8 cellular contexts compared by ENCODE assay signal in the genomic region with DNA sequence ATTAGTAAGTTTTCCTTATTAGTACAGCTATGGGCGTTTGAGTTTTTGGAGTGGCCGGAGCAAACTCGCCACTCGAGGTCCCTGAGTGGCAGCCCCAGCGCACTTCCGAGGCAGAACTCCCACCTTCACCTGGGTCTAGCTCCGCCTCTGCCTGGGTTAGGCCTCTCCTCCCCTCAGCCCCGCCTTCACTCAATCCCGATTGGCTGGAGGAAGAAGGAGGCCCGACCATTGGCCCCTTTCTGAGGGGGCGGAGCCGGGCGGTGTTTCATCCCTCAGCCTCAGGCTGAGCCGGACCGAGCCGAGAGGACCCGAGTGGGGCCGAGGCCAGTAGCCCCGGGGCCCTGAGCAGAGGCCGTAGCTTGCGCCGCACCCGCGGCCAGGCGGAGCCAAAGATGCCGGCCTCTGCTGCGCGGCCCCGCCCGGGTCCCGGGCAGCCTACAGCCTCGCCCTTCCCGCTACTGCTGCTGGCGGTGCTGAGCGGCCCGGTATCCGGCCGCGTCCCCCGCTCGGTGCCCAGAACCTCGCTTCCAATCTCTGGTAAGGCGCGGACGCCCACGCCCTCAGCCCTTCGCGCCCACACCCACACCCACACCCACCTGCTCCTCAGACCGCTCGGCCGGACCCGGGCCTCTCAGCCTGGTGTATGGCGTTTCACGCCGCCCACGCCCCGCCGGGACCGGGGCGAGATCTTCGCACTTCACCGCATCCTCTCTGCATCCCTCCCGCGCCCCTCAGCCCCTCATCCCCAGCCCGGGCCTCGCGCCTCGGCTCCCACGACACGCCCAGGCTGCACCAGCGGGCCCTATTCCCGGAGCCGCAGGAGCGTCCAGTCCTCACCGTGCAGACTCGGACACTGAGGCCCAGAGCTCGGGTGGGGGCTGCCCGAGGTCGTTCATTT. TPM values are rescaled to one million over a fixed set of nuclear protein-coding genes. Genes with fewer than 3 reads are reported as not detected.
DNase-seq lines count a peak whose midpoint lies in the region; ATAC-seq and TF ChIP-seq lines count a peak whose summit lies in the region.

A gene with protein sequence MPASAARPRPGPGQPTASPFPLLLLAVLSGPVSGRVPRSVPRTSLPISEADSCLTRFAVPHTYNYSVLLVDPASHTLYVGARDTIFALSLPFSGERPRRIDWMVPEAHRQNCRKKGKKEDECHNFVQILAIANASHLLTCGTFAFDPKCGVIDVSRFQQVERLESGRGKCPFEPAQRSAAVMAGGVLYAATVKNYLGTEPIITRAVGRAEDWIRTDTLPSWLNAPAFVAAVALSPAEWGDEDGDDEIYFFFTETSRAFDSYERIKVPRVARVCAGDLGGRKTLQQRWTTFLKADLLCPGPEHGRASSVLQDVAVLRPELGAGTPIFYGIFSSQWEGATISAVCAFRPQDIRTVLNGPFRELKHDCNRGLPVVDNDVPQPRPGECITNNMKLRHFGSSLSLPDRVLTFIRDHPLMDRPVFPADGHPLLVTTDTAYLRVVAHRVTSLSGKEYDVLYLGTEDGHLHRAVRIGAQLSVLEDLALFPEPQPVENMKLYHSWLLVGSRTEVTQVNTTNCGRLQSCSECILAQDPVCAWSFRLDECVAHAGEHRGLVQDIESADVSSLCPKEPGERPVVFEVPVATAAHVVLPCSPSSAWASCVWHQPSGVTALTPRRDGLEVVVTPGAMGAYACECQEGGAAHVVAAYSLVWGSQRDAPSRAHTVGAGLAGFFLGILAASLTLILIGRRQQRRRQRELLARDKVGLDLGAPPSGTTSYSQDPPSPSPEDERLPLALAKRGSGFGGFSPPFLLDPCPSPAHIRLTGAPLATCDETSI (plus strand): TSS at position 263 of the 898 bp plus-strand sequence. CDS start 130 bp downstream, at position 393.

- H3K36me3 ChIP-seq in HUES48 (ENCODE audit: control insufficient read depth, insufficient read depth, low read length) (no peaks in the 10 kb centered on the region), NT2/D1 (ENCODE audit: insufficient read depth, insufficient read length, low read length) (no peaks in the 10 kb centered on the region)

- no peak within 1 kb of the TSS for H3K27ac ChIP-seq in HUES48 (ENCODE audit: low read depth, low read length)

- in situ Hi-C loops in Caki2 (cut with HindIII; ENCODE audit: low pct_unique_long_range_greater_than_20kb, low sequenced_read_pairs): no loop called here

- H3K9ac ChIP-seq in HUES48 (ENCODE audit: low read depth, low read length): no peak within 1 kb of the TSS
- H3K9ac ChIP-seq in NT2/D1 (ENCODE audit: insufficient read length, low read depth): peak within 1 kb of the TSS; percentile 76

- H3K36me3 Mint-ChIP-seq in endothelial cell (ENCODE audit: low read depth, unreplicated experiment): peaks cover 5% of the 10 kb centered on the region

- TF ChIP-seq CTCF in endothelial cell (IDR thresholded peaks at IDR 0.05; ENCODE audit: unreplicated experiment): no peak

- H3K27ac Mint-ChIP-seq in endothelial cell (ENCODE audit: unreplicated experiment): peak within 1 kb of the TSS; percentile 6

- H3K4me3 Mint-ChIP-seq in endothelial cell (ENCODE audit: unreplicated experiment): peak within 1 kb of the TSS; percentile 84

- H3K27me3 ChIP-seq in HUES48 (ENCODE audit: control insufficient read depth, insufficient read depth, low read length) (peaks cover 25% of the 10 kb centered on the region), NT2/D1 (ENCODE audit: insufficient read depth, insufficient read length) (peaks cover 17% of the 10 kb centered on the region)

- no peaks in the 10 kb centered on the region for H3K9me3 Mint-ChIP-seq in endothelial cell (ENCODE audit: unreplicated experiment)

- ATAC-seq in GM21423 (IDR thresholded peaks at IDR 0.05; ENCODE audit: unreplicated experiment): peak; percentile 100

- no peaks in the 10 kb centered on the region for H3K9me3 ChIP-seq in HUES48 (ENCODE audit: control insufficient read depth, insufficient read depth, low read length)
- peaks cover 6% of the 10 kb centered on the region for H3K9me3 ChIP-seq in NT2/D1 (ENCODE audit: insufficient read depth, low read length)

- H3K4me3 ChIP-seq in HUES48 (ENCODE audit: low read depth, low read length) (peak within 1 kb of the TSS; percentile 80), NT2/D1 (ENCODE audit: insufficient read length, low read depth) (peak within 1 kb of the TSS; percentile 68)

- H3K27me3 Mint-ChIP-seq in endothelial cell (ENCODE audit: unreplicated experiment): peaks cover 5% of the 10 kb centered on the region

- peaks cover 4% of the 10 kb centered on the region for H3K4me1 Mint-ChIP-seq in endothelial cell (ENCODE audit: unreplicated experiment)

- H3K4me1 ChIP-seq in HUES48 (ENCODE audit: control insufficient read depth, insufficient read depth, low read length) (no peaks in the 10 kb centered on the region), NT2/D1 (ENCODE audit: insufficient read depth, insufficient read length) (no peaks in the 10 kb centered on the region)

- DNase-seq in Caki2 (ENCODE audit: low read depth) (peak; percentile 99), NT2/D1 (ENCODE audit: low read depth, low spot score) (peak; percentile 96), endothelial cell (ENCODE audit: low spot score) (peak; percentile 92), midbrain (lab: John Stamatoyannopoulos, UW) (peak; percentile 98)
- peak; percentile 93 for DNase-seq in activated CD8-positive, alpha-beta memory T cell treated with anti-CD3 and anti-CD28 coated beads, Interleukin-2, amount 50 U/mL, for 4 hours
- DNase-seq in stimulated activated CD8-positive, alpha-beta memory T cell treated with anti-CD3 and anti-CD28 coated beads, Interleukin-15, amount 100 ng/mL, for 48 hours (ENCODE audit: low read depth in 2 of 2): peak; percentile 89 to 93

RNA-seq across cellular contexts. Expression of the gene that starts here (rescaled TPM):
- 4.7 and 7.6 TPM in 2 replicates for total RNA-seq in Caki2 (2014; rRNA removed; shearing (Covaris generic); ENCODE audit: low replicate concordance)
- 9.4 TPM for total RNA-seq in endothelial cell (ENCODE audit: unreplicated experiment)
